1 cellular context compared by ENCODE assay signal in genomic region chr22:41417622-41418390, GRCh38.
TF ChIP-seq lines count a peak whose summit lies in the region.

No MANE protein-coding gene starts in this region.

TF ChIP-seq in liver, 16 proteins besides CTCF, POLR2A, EP300 and RAD21:
- peak; percentile 91 for TF ChIP-seq ZBTB33 (IDR thresholded peaks at IDR 0.05)
- TF ChIP-seq RXRA (IDR thresholded peaks at IDR 0.05) = peak; percentile 99
- peak; percentile 100 for TF ChIP-seq SP1 (IDR thresholded peaks at IDR 0.05)
- TF ChIP-seq FOXA1 (IDR thresholded peaks at IDR 0.05) = peak; percentile 74
- TF ChIP-seq NR2F2 (IDR thresholded peaks at IDR 0.05) = peak; percentile 94
- TF ChIP-seq HNF4G (IDR thresholded peaks at IDR 0.05) = peak; percentile 69
- peak; percentile 91 for TF ChIP-seq MAX (IDR thresholded peaks at IDR 0.05)
- peak; percentile 92 for TF ChIP-seq YY1 (IDR thresholded peaks at IDR 0.05)
- peak; percentile 88 to 94 for TF ChIP-seq HNF4A (conservative IDR thresholded peaks at IDR 0.05)
- TF ChIP-seq FOXA2 (IDR thresholded peaks at IDR 0.05) = peak; percentile 49
- TF ChIP-seq ATF3 (IDR thresholded peaks at IDR 0.05) = peak; percentile 26
- peak in 1 of 2 donors; percentile 67 for TF ChIP-seq GABPA (IDR thresholded peaks at IDR 0.05 in 1 of 2, conservative IDR thresholded peaks at IDR 0.05 in 1 of 2)
- peak in 1 of 2 donors; percentile 11 for TF ChIP-seq EGR1 (IDR thresholded peaks at IDR 0.05; ENCODE audit: low read depth in 2 of 2)
- peak; percentile 73 to 83 for TF ChIP-seq JUND (IDR thresholded peaks at IDR 0.05)
- TF ChIP-seq TAF1 (conservative IDR thresholded peaks at IDR 0.05) = no peak
- TF ChIP-seq REST (IDR thresholded peaks at IDR 0.05) = peak; percentile 86
